In the genomic region with DNA sequence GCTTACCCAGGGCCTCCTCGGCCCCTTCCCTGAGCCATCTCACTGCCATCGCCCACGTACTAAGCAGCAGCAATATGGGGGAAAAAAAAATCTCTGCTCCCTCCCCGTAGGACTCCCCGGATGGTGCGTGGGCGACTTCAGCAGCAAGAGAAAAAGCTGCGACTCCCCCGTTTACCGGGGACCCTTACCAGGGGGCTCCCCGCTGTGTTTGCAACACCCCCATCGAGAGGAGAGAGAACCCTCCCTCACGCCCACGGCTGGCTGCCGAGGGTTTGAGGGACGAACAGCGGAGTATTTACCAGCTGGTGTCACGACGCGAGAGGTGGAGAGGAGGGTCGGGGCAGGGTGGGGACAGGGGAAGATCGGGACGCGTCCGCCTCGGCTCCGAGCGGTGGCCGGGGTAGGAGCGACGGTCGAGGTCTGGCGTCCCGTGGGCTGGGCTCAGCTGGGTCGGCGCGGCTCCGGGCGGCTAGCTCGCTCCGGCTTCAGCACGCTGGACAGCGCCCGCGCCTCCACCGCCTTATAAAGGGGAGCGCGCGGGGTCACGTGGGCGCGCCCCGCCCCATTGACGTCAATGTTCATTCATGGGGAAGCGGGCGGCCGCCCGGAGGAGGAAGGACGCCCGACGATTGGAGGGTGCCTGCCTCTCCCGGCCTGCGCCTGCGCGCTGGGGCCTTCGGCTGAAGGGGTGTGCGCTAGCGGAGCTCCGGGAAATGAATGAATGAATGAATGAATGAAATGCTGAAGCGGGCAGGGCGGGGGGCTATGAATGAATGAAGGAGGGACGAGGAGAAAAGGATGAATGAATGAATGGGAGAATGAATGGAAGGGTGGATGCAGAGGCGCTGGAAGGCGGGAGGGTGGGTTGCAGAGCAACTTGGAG, we compare ENCODE assay signal across 8 cellular contexts.
DNase-seq lines count a peak whose midpoint lies in the region; ATAC-seq and FAIRE-seq lines count a peak whose summit lies in the region.

A gene (minus strand): TSS at position 495 of the 883 bp plus-strand sequence. CDS start 726 bp downstream, outside the sequence.

- H3K4me3 ChIP-seq in BLaER1 = peak within 1 kb of the TSS; percentile 71

- no peak within 1 kb of the TSS for H3K9ac ChIP-seq in BLaER1

- H3K27ac ChIP-seq in BLaER1 = no peak within 1 kb of the TSS

- H3K9me3 Mint-ChIP-seq in memory B cell = peaks cover 2% of the 10 kb centered on the region

- peak within 1 kb of the TSS; percentile 91 for H3K27ac Mint-ChIP-seq in memory B cell

- H3K4me2 ChIP-seq in BLaER1 = peak within 1 kb of the TSS; percentile 100

- peak; percentile 64 for ATAC-seq in GM19467 (IDR thresholded peaks at IDR 0.05; ENCODE audit: unreplicated experiment)
- peak; percentile 93 for ATAC-seq in memory B cell (ENCODE audit: low read depth)

- H3K36me3 ChIP-seq in BLaER1 = peaks cover 1% of the 10 kb centered on the region; the same call in 1 of the 2 replicates

- peak within 1 kb of the TSS; percentile 85 for H3K4me3 Mint-ChIP-seq in memory B cell

- peaks cover 25% of the 10 kb centered on the region for H3K4me1 Mint-ChIP-seq in memory B cell

- peaks cover 86% of the 10 kb centered on the region for H3K4me1 ChIP-seq in BLaER1

- H3K27me3 Mint-ChIP-seq in memory B cell = peaks cover 35% of the 10 kb centered on the region

- H3K27me3 ChIP-seq in BLaER1 = peaks cover 63% of the 10 kb centered on the region

- DNase-seq in HTR-8/SVneo (ENCODE audit: insufficient read length, low spot score) (peak; percentile 69), NOMO-1 (lab: John Stamatoyannopoulos, UW; ENCODE audit: unreplicated experiment in 2 of 2) (peak; percentile 97 to 98), memory B cell (ENCODE audit: low spot score in 2 of 2) (peak; percentile 91 to 95)
- peak; percentile 76 to 89 for DNase-seq in activated CD8-positive, alpha-beta memory T cell treated with anti-CD3 and anti-CD28 coated beads for 1 hour (ENCODE audit: extremely low read depth in 1 of 2, low read depth in 1 of 2)
- peak; percentile 83 for DNase-seq in effector CD8-positive, alpha-beta T cell (lab: John Stamatoyannopoulos, UW)
- DNase-seq in stimulated activated CD8-positive, alpha-beta memory T cell treated with anti-CD3 and anti-CD28 coated beads, Interleukin-15, amount 100 ng/mL, for 1 hour (ENCODE audit: low read depth) = peak; percentile 75

- no peak for FAIRE-seq in HTR-8/SVneo (lab: Jason Lieb, UNC)

- peaks cover 5% of the 10 kb centered on the region for H3K36me3 Mint-ChIP-seq in memory B cell

- no peaks in the 10 kb centered on the region for H3K9me3 ChIP-seq in BLaER1

- peaks cover 54% of the 10 kb centered on the region for H4K20me1 ChIP-seq in BLaER1
